ENCODE assay signal across 8 cellular contexts in genomic region chr7:138979226-138979979, GRCh38. TPM values are rescaled to one million over a fixed set of nuclear protein-coding genes. Genes with fewer than 3 reads are reported as not detected.
DNase-seq lines count a peak whose midpoint lies in the region; ATAC-seq, FAIRE-seq and TF ChIP-seq lines count a peak whose summit lies in the region.

No MANE protein-coding gene starts in this region.

- peaks cover 12% of the 10 kb centered on the region for H3K4me1 ChIP-seq in adipocyte (ENCODE audit: control insufficient read depth, insufficient read depth, low read length)

- H3K9ac ChIP-seq in adipocyte (ENCODE audit: low read length): no peak overlapping the region

- peaks cover 37 to 48% (median 47%) of the 10 kb centered on the region in 3 donors for H3K27me3 Mint-ChIP-seq in naive B cell

- H3K27ac Mint-ChIP-seq in naive B cell: no peak overlapping the region

- H3K4me3 ChIP-seq in GM06990 (replicated peaks; ENCODE audit: low read depth, low read length) (no peak overlapping the region), adipocyte (ENCODE audit: low read length) (no peak overlapping the region)

- H3K9me3 ChIP-seq in adipocyte (ENCODE audit: control insufficient read depth, low read length): no peaks in the 10 kb centered on the region

- DNase-seq in GM06990 (ENCODE audit: extremely low read depth, insufficient read length) (no peak), adipocyte (ENCODE audit: low read depth) (peak; percentile 25), naive B cell (no peak), 8988T (no peak), D721Med (ENCODE audit: insufficient read length, low spot score) (no peak), COR-L47 (lab: John Stamatoyannopoulos, UW) (no peak), GF-D8 (lab: John Stamatoyannopoulos, UW) (no peak)

- peaks cover 9 to 16% (median 15%) of the 10 kb centered on the region in 3 donors for H3K4me1 Mint-ChIP-seq in naive B cell

- TF ChIP-seq CTCF in GM06990 (IDR thresholded peaks at IDR 0.05; ENCODE audit: insufficient read depth, low read length, poor library complexity, severe bottlenecking): peak; percentile 23
- TF ChIP-seq CTCF in D721Med (IDR thresholded peaks at IDR 0.05; ENCODE audit: insufficient read depth, missing control alignments): no peak

- FAIRE-seq in D721Med (lab: Jason Lieb, UNC): no peak

- H3K36me3 ChIP-seq in GM06990 (ENCODE audit: control insufficient read depth, insufficient read depth, low read length): no peaks in the 10 kb centered on the region
- no peaks in the 10 kb centered on the region for H3K36me3 ChIP-seq in adipocyte (ENCODE audit: control insufficient read depth, insufficient read depth, low read length, severe bottlenecking)

- H3K36me3 Mint-ChIP-seq in naive B cell: no peaks in the 10 kb centered on the region

- H3K27me3 ChIP-seq in GM06990 (replicated peaks; ENCODE audit: control insufficient read depth, insufficient read depth, low read length): no peaks in the 10 kb centered on the region; the same call in none of the 2 replicates
- H3K27me3 ChIP-seq in adipocyte (replicated peaks; ENCODE audit: control insufficient read depth, insufficient read depth, low read length): peaks cover 4% of the 10 kb centered on the region

- no peaks in the 10 kb centered on the region for H3K9me3 Mint-ChIP-seq in naive B cell

- ATAC-seq in HG03175 (IDR thresholded peaks at IDR 0.05; ENCODE audit: unreplicated experiment) (peak; percentile 46), naive B cell (ENCODE audit: low read depth in 2 of 2) (peak; percentile 38 to 39)

- peak overlapping the region in 6 of 8 donors; percentile 0 to 96 (median 52) for H3K4me3 Mint-ChIP-seq in naive B cell

RNA-seq across cellular contexts. Expression of gene KIAA1549, which starts 1.8 kb away (rescaled TPM):
- under 1 TPM in 1 of 6 donors, not detected in 5; 0.05 TPM for polyA plus RNA-seq in naive B cell (ENCODE audit: low read depth in 6 of 6)

RNA-seq across cellular contexts. Expression of gene ZC3HAV1L, which starts 56.4 kb away (rescaled TPM):
- polyA plus RNA-seq in naive B cell (ENCODE audit: low read depth in 6 of 6): under 1 TPM in 1 of 6 donors, not detected in 5; 0.18 TPM
